3 cellular contexts compared by ENCODE assay signal in genomic region chr1:64561993-64562392, GRCh38.
"Had no signal": no experiment of that assay in that cellular context is flagged by ENCODE, and none has a peak within 500 bp of the region (broad histone marks: within the 10 kb centered on the region; RNA-seq: fewer than 3 reads in every experiment).

No MANE protein-coding gene starts in this region.

- DNase-seq: GDM1, GF-D8 had no signal

- H3K4me3 ChIP-seq: GM12878 had no signal

- ATAC-seq: GM12878 had no signal
